9 cellular contexts compared by ENCODE assay signal in the genomic region with DNA sequence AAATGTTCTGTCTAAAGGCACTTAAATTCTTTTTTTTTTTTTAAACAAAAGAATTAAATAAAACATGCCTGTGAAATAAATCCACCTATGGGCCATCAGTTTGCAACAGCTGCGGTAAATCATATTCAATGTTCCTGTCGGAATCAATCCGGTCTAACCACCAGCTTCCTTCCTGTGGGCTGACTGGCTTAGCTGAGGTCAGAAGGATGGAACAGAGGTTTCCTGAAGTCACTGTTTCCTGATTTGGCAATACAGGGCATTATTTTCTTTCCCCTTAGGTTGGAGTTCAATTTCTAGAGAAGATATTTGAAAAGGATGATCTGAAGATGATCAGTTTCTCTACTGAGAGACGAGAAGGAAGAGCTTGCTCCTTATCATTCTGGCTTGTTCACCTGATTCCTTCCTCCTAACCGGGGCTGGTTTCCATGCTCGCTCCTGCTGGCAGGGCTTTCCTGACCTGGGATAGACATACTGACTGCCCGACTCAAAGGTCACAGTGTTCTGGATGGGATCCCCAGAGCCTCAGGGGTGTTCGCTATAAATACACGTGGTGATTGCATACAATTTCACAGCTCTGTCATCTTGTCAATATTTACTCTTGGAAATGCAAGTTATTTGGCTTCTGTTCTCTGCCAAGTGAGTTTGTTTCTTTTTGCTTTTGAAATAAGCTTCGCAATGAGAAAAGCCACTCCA. TPM values are rescaled to one million over a fixed set of nuclear protein-coding genes. Genes with fewer than 3 reads are reported as not detected.
DNase-seq lines count a peak whose midpoint lies in the region; ATAC-seq, FAIRE-seq and TF ChIP-seq lines count a peak whose summit lies in the region.
"Had no signal": no experiment of that assay in that cellular context is flagged by ENCODE, and none has a peak within 500 bp of the region (broad histone marks: within the 10 kb centered on the region; RNA-seq: fewer than 3 reads in every experiment).

No MANE protein-coding gene starts in this region.

- peaks cover 17% of the 10 kb centered on the region for H3K4me1 Mint-ChIP-seq in activated CD4-positive, alpha-beta memory T cell treated with anti-CD3 and anti-CD28 coated beads for 36 hours (ENCODE audit: low read depth)
- H3K4me1 Mint-ChIP-seq in activated CD4-positive, alpha-beta memory T cell treated with anti-CD3 and anti-CD28 coated beads, Interleukin-2, amount 10 ng/mL, durations not matched to agents 7 days and 5 days, result peaks cover 14% of the 10 kb centered on the region
- peaks cover 16% of the 10 kb centered on the region for H3K4me1 Mint-ChIP-seq in stimulated activated naive CD8-positive, alpha-beta T cell treated with anti-CD3 and anti-CD28 coated beads, Interleukin-15, amount 100 ng/mL, for 72 hours

- ATAC-seq in left cardiac atrium, result peak; percentile 58 to 68
- ATAC-seq in stimulated activated naive CD8-positive, alpha-beta T cell treated with anti-CD3 and anti-CD28 coated beads, Interleukin-15, amount 100 ng/mL, for 72 hours, result no peak

- no peaks in the 10 kb centered on the region for H3K36me3 Mint-ChIP-seq in activated CD4-positive, alpha-beta memory T cell treated with anti-CD3 and anti-CD28 coated beads for 36 hours
- no peaks in the 10 kb centered on the region for H3K36me3 Mint-ChIP-seq in activated CD4-positive, alpha-beta memory T cell treated with anti-CD3 and anti-CD28 coated beads, Interleukin-2, amount 10 ng/mL, durations not matched to agents 7 days and 5 days (ENCODE audit: low read depth)

- H3K27ac Mint-ChIP-seq in activated CD4-positive, alpha-beta memory T cell treated with anti-CD3 and anti-CD28 coated beads for 36 hours, result no peak overlapping the region
- no peak overlapping the region for H3K27ac Mint-ChIP-seq in activated CD4-positive, alpha-beta memory T cell treated with anti-CD3 and anti-CD28 coated beads, Interleukin-2, amount 10 ng/mL, durations not matched to agents 7 days and 5 days
- H3K27ac Mint-ChIP-seq in stimulated activated naive CD8-positive, alpha-beta T cell treated with anti-CD3 and anti-CD28 coated beads, Interleukin-15, amount 100 ng/mL, for 72 hours, result no peak overlapping the region
- H3K27ac Mint-ChIP-seq: activated B cell treated with CpG ODN at 0.5 μM for 24 hours had no signal

- peak overlapping the region in 4 of 5 donors; percentile 54 to 59 (median 56) for H3K27ac ChIP-seq in stomach

- H3K27me3 ChIP-seq in stomach, result no peaks in the 10 kb centered on the region

- H3K27me3 Mint-ChIP-seq in activated CD4-positive, alpha-beta memory T cell treated with anti-CD3 and anti-CD28 coated beads for 36 hours, result peaks cover 43% of the 10 kb centered on the region
- H3K27me3 Mint-ChIP-seq in activated CD4-positive, alpha-beta memory T cell treated with anti-CD3 and anti-CD28 coated beads, Interleukin-2, amount 10 ng/mL, durations not matched to agents 7 days and 5 days, result peaks cover 65% of the 10 kb centered on the region
- H3K27me3 Mint-ChIP-seq in stimulated activated naive CD8-positive, alpha-beta T cell treated with anti-CD3 and anti-CD28 coated beads, Interleukin-15, amount 100 ng/mL, for 72 hours, result peaks cover 43% of the 10 kb centered on the region

- no peak overlapping the region for H3K4me3 Mint-ChIP-seq in activated CD4-positive, alpha-beta memory T cell treated with anti-CD3 and anti-CD28 coated beads for 36 hours
- H3K4me3 Mint-ChIP-seq in activated CD4-positive, alpha-beta memory T cell treated with anti-CD3 and anti-CD28 coated beads, Interleukin-2, amount 10 ng/mL, durations not matched to agents 7 days and 5 days, result no peak overlapping the region
- H3K4me3 Mint-ChIP-seq in stimulated activated naive CD8-positive, alpha-beta T cell treated with anti-CD3 and anti-CD28 coated beads, Interleukin-15, amount 100 ng/mL, for 72 hours, result no peak overlapping the region
- H3K4me3 Mint-ChIP-seq: activated B cell treated with CpG ODN at 0.5 μM for 24 hours had no signal

- no peak overlapping the region for H3K4me3 ChIP-seq in stomach

- peaks cover 12 to 34% (median 24%) of the 10 kb centered on the region in 4 donors for H3K4me1 ChIP-seq in stomach

- no peaks in the 10 kb centered on the region for H3K9me3 ChIP-seq in stomach

- H3K9me3 Mint-ChIP-seq in activated CD4-positive, alpha-beta memory T cell treated with anti-CD3 and anti-CD28 coated beads for 36 hours, result no peaks in the 10 kb centered on the region
- no peaks in the 10 kb centered on the region for H3K9me3 Mint-ChIP-seq in activated CD4-positive, alpha-beta memory T cell treated with anti-CD3 and anti-CD28 coated beads, Interleukin-2, amount 10 ng/mL, durations not matched to agents 7 days and 5 days
- H3K9me3 Mint-ChIP-seq in stimulated activated naive CD8-positive, alpha-beta T cell treated with anti-CD3 and anti-CD28 coated beads, Interleukin-15, amount 100 ng/mL, for 72 hours, result no peaks in the 10 kb centered on the region
- H3K9me3 Mint-ChIP-seq: activated B cell treated with CpG ODN at 0.5 μM for 24 hours had no signal

- intact Hi-C loops in activated CD4-positive, alpha-beta memory T cell treated with anti-CD3 and anti-CD28 coated beads for 36 hours (cut with micrococcal nuclease), result no loop called here
- intact Hi-C loops in left cardiac atrium (cut with DNase I) (no loop called here), stomach (cut with DNase I; ENCODE audit: low total_unique reads) (no loop called here)

- TF ChIP-seq CTCF in stomach (IDR thresholded peaks at IDR 0.05), result no peak

- WGBS in stomach, 5 donors, result 23 to 31% (median 27%) methylated on average over 10 of the region's 10 CpGs

- peak; percentile 22 for DNase-seq in activated CD4-positive, alpha-beta memory T cell treated with anti-CD3 and anti-CD28 coated beads for 36 hours
- no peak for DNase-seq in activated CD4-positive, alpha-beta memory T cell treated with anti-CD3 and anti-CD28 coated beads, Interleukin-2, amount 10 ng/mL, durations not matched to agents 7 days and 5 days
- DNase-seq in T-helper 9 cell (peak; percentile 10), left cardiac atrium (no peak), stomach (no peak), H54 (ENCODE audit: insufficient read length, low spot score) (no peak)
- no peak for DNase-seq in stimulated activated naive CD8-positive, alpha-beta T cell treated with anti-CD3 and anti-CD28 coated beads, Interleukin-15, amount 100 ng/mL, for 72 hours
- DNase-seq in stimulated activated CD4-positive, alpha-beta T cell treated with anti-CD3 and anti-CD28 coated beads, Interleukin-12 subunit alpha, Interleukin-12 subunit beta, amount 100 ng/mL, for 4 hours, result no peak
- DNase-seq: activated B cell treated with CpG ODN at 0.5 μM for 24 hours had no signal

- H3K36me3 ChIP-seq in stomach, result peaks cover 0 to 16% (median 4%) of the 10 kb centered on the region in 4 donors

- TF ChIP-seq POLR2A in stomach (IDR thresholded peaks at IDR 0.05), result no peak
- TF ChIP-seq POLR2A in H54 (IDR thresholded peaks at IDR 0.05; ENCODE audit: low read depth, low read length), result no peak

- POLR2A ChIA-PET in activated CD4-positive, alpha-beta memory T cell treated with anti-CD3 and anti-CD28 coated beads for 36 hours (lab: Charles Lee), result no interaction called here
- POLR2A ChIA-PET in activated CD4-positive, alpha-beta memory T cell treated with anti-CD3 and anti-CD28 coated beads, Interleukin-2, amount 10 ng/mL, durations not matched to agents 7 days and 5 days (lab: Charles Lee), result no interaction called here

- TF ChIP-seq EP300 in stomach (IDR thresholded peaks at IDR 0.05), result no peak

- CTCF ChIA-PET in activated CD4-positive, alpha-beta memory T cell treated with anti-CD3 and anti-CD28 coated beads for 36 hours (lab: Charles Lee), result interaction anchor here (0.7 to 1.3 kb wide), 2 partner anchors 42 to 84 kb away, joined by 3 to 4 read pairs; no protein-coding TSS in a partner anchor
- CTCF ChIA-PET in activated CD4-positive, alpha-beta memory T cell treated with anti-CD3 and anti-CD28 coated beads, Interleukin-2, amount 10 ng/mL, durations not matched to agents 7 days and 5 days (lab: Charles Lee), result interaction anchor here (1.1 kb wide), 1 partner anchor 85 kb away, joined by 3 read pairs; no protein-coding TSS in a partner anchor

- FAIRE-seq in H54 (lab: Jason Lieb, UNC), result no peak

RNA-seq across cellular contexts. Expression of a gene that starts 21.7 kb away (rescaled TPM):
- not detected for total RNA-seq in activated CD4-positive, alpha-beta memory T cell treated with anti-CD3 and anti-CD28 coated beads for 36 hours
- not detected for total RNA-seq in activated CD4-positive, alpha-beta memory T cell treated with anti-CD3 and anti-CD28 coated beads, Interleukin-2, amount 10 ng/mL, durations not matched to agents 7 days and 5 days
- total RNA-seq in left cardiac atrium (100 to 1,000 TPM; 319 to 692 TPM), stomach (100 to 1,000 TPM in 4 of 5 donors, 10 to 100 TPM in 1; 83.1 to 755 (median 259) TPM)
- 100 to 1,000 TPM in 1 of 3 donors, 10 to 100 TPM in 2; 73.9 to 112 (median 77.0) TPM for polyA plus RNA-seq in stomach

RNA-seq across cellular contexts. Expression of a gene that starts 42.1 kb away (rescaled TPM):
- total RNA-seq in activated CD4-positive, alpha-beta memory T cell treated with anti-CD3 and anti-CD28 coated beads for 36 hours, result under 1 TPM; 0.10 to 0.26 TPM
- not detected for total RNA-seq in activated CD4-positive, alpha-beta memory T cell treated with anti-CD3 and anti-CD28 coated beads, Interleukin-2, amount 10 ng/mL, durations not matched to agents 7 days and 5 days
- total RNA-seq in left cardiac atrium (1 to 10 TPM; 1.6 to 2.0 TPM), stomach (1 to 10 TPM in 4 of 5 donors, under 1 TPM in 1; 0.92 to 9.4 (median 5.4) TPM)
- 1 to 10 TPM; 1.7 to 3.4 (median 2.1) TPM for polyA plus RNA-seq in stomach

Comparison
In these comparisons a context has a peak if more than half of its experiments do, and no peak if none do; other contexts are left out.
1. DNase-seq: peak in activated CD4-positive, alpha-beta memory T cell treated with anti-CD3 and anti-CD28 coated beads for 36 hours (single experiment) and T-helper 9 cell (single experiment); none in activated CD4-positive, alpha-beta memory T cell treated with anti-CD3 and anti-CD28 coated beads, Interleukin-2, amount 10 ng/mL, durations not matched to agents 7 days and 5 days (single experiment), left cardiac atrium (single experiment), stomach (single experiment), stimulated activated naive CD8-positive, alpha-beta T cell treated with anti-CD3 and anti-CD28 coated beads, Interleukin-15, amount 100 ng/mL, for 72 hours (0 of 2), stimulated activated CD4-positive, alpha-beta T cell treated with anti-CD3 and anti-CD28 coated beads, Interleukin-12 subunit alpha, Interleukin-12 subunit beta, amount 100 ng/mL, for 4 hours (single experiment) and H54 (single experiment).
2. RNA of a gene that starts 21.7 kb away (total RNA-seq): 319 to 692 TPM in left cardiac atrium and 83.1 to 755 TPM in stomach; not detected in activated CD4-positive, alpha-beta memory T cell treated with anti-CD3 and anti-CD28 coated beads for 36 hours and not detected in activated CD4-positive, alpha-beta memory T cell treated with anti-CD3 and anti-CD28 coated beads, Interleukin-2, amount 10 ng/mL, durations not matched to agents 7 days and 5 days; every median in the first group is over 10 times any median in the second.